Comparison of ENCODE assay signal across 9 cellular contexts in the genomic region with DNA sequence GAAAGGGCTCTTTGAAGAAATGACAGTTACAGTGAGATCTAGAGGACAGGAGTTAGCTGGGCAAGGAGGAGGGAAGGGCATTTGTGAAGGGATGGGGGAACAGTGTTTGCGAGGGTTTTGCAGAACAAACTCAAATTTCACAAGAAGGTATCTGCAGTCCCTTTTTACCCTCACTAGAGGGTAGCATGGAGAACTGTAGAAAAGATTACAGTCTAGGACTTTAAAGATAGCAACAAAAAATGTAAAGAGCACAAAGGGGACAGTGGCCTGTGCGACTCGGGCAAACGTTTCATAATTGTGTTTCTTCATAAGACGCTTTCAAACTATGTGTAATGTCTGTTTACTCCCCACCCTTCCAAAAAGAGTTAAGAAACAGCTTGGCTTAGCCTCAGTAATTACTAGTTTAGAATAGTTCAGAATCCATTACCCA. TPM values are rescaled to one million over a fixed set of nuclear protein-coding genes. Genes with fewer than 3 reads are reported as not detected.
A peak's percentile ranks its signal among the peaks of the same experiment; 100 is the strongest.
DNase-seq lines count a peak whose midpoint lies in the region; ATAC-seq and TF ChIP-seq lines count a peak whose summit lies in the region.
"Had no signal": no experiment of that assay in that cellular context is flagged by ENCODE, and none has a peak within 500 bp of the region (broad histone marks: within the 10 kb centered on the region; RNA-seq: fewer than 3 reads in every experiment).

No MANE protein-coding gene starts in this region.

- H3K36me3 Mint-ChIP-seq in chondrocyte (ENCODE audit: low read depth), result peaks cover 9% of the 10 kb centered on the region
- H3K36me3 Mint-ChIP-seq in nephron progenitor cell (ENCODE audit: low read depth), result peaks cover 21% of the 10 kb centered on the region

- DNase-seq in heart right ventricle (no peak), Right ventricle myocardium inferior (ENCODE audit: missing footprints) (no peak), NOMO-1 treated with DMSO at 0.1 percent for 48 hours (lab: John Stamatoyannopoulos, UW; ENCODE audit: unreplicated experiment) (peak; percentile 82), chondrocyte (ENCODE audit: low spot score) (no peak), nephron progenitor cell (no peak), OCI-M2 (lab: John Stamatoyannopoulos, UW; ENCODE audit: unreplicated experiment) (no peak)
- no peak for DNase-seq in stimulated activated naive CD8-positive, alpha-beta T cell treated with anti-CD3 and anti-CD28 coated beads, Interleukin-15, Interleukin-2, amounts not matched to agents 100 U/mL and 50 U/mL, for 24 hours
- DNase-seq: activated naive CD8-positive, alpha-beta T cell treated with anti-CD3 and anti-CD28 coated beads, Interleukin-2, amount 10 ng/mL, durations not matched to agents 7 days and 5 days had no signal

- H3K36me3 ChIP-seq in heart right ventricle, result peaks cover 0 to 9% (median 0%) of the 10 kb centered on the region in 9 donors

- H3K4me3 ChIP-seq in heart right ventricle, result no peak overlapping the region

- H3K27ac Mint-ChIP-seq in chondrocyte (ENCODE audit: unreplicated experiment) (no peak overlapping the region), nephron progenitor cell (no peak overlapping the region)
- H3K27ac Mint-ChIP-seq: activated naive CD8-positive, alpha-beta T cell treated with anti-CD3 and anti-CD28 coated beads, Interleukin-2, amount 10 ng/mL, durations not matched to agents 7 days and 5 days had no signal

- peak in 8 of 9 donors; percentile 18 to 67 (median 58) for TF ChIP-seq CTCF in heart right ventricle (IDR thresholded peaks at IDR 0.05)
- peak; percentile 85 for TF ChIP-seq CTCF in chondrocyte (IDR thresholded peaks at IDR 0.05)
- TF ChIP-seq CTCF in nephron progenitor cell (IDR thresholded peaks at IDR 0.05), result peak; percentile 44

- no peaks in the 10 kb centered on the region for H3K27me3 Mint-ChIP-seq in chondrocyte (ENCODE audit: low read depth)
- peaks cover 4% of the 10 kb centered on the region for H3K27me3 Mint-ChIP-seq in nephron progenitor cell (ENCODE audit: low read depth, poor library complexity)
- H3K27me3 Mint-ChIP-seq: activated naive CD8-positive, alpha-beta T cell treated with anti-CD3 and anti-CD28 coated beads, Interleukin-2, amount 10 ng/mL, durations not matched to agents 7 days and 5 days had no signal

- no peaks in the 10 kb centered on the region for H3K27me3 ChIP-seq in heart right ventricle

- ATAC-seq in heart right ventricle (peak in 1 of 8 donors; percentile 27), Right ventricle myocardium inferior (no peak), GM21786 (IDR thresholded peaks at IDR 0.05; ENCODE audit: unreplicated experiment) (no peak)
- ATAC-seq in stimulated activated naive CD8-positive, alpha-beta T cell treated with anti-CD3 and anti-CD28 coated beads, Interleukin-15, Interleukin-2, amounts not matched to agents 100 U/mL and 50 U/mL, for 24 hours, result no peak

- H3K4me3 Mint-ChIP-seq in chondrocyte (ENCODE audit: unreplicated experiment) (no peak overlapping the region), nephron progenitor cell (no peak overlapping the region)
- H3K4me3 Mint-ChIP-seq: activated naive CD8-positive, alpha-beta T cell treated with anti-CD3 and anti-CD28 coated beads, Interleukin-2, amount 10 ng/mL, durations not matched to agents 7 days and 5 days had no signal

- H3K4me1 ChIP-seq in heart right ventricle, result peaks cover 0 to 46% (median 36%) of the 10 kb centered on the region in 9 donors

- no peaks in the 10 kb centered on the region for H3K9me3 ChIP-seq in heart right ventricle

- intact Hi-C loops in heart right ventricle (cut with DNase I) (loop anchor here in 6 of 10 donors (5.0 to 10.0 kb wide), 4 partner anchors 132 to 318 kb away; partner anchors contain the start of genes PLAGL2 (in 2 of the 6) and POFUT1 (in 2 of the 6)), Right ventricle myocardium inferior (cut with DNase I) (loop anchor here (5.0 kb wide), 1 partner anchor 145 kb away; no protein-coding TSS in a partner anchor)

- H3K9me3 Mint-ChIP-seq in chondrocyte (ENCODE audit: low read depth) (no peaks in the 10 kb centered on the region), nephron progenitor cell (no peaks in the 10 kb centered on the region)
- H3K9me3 Mint-ChIP-seq: activated naive CD8-positive, alpha-beta T cell treated with anti-CD3 and anti-CD28 coated beads, Interleukin-2, amount 10 ng/mL, durations not matched to agents 7 days and 5 days had no signal

- WGBS in heart right ventricle, 2 donors, result 28 to 37% methylated on average over 5 of the region's 5 CpGs

- H3K4me1 Mint-ChIP-seq in chondrocyte (ENCODE audit: low read depth), result peaks cover 24% of the 10 kb centered on the region
- H3K4me1 Mint-ChIP-seq in nephron progenitor cell, result peaks cover 19% of the 10 kb centered on the region

- no peak overlapping the region for H3K27ac ChIP-seq in heart right ventricle

RNA-seq across cellular contexts. Expression of gene ASXL1, which starts 21.2 kb away (rescaled TPM):
- total RNA-seq in heart right ventricle (10 to 100 TPM; 23.1 to 39.4 (median 29.4) TPM), Right ventricle myocardium inferior (23.1 TPM), chondrocyte (59.9 to 92.6 TPM (median 78.9 TPM) in 3 replicates)
- 10 to 100 TPM; 10.0 to 27.1 TPM for polyA plus RNA-seq in heart right ventricle

RNA-seq across cellular contexts. Expression of gene KIF3B, which starts 59.5 kb away (rescaled TPM):
- total RNA-seq in heart right ventricle (10 to 100 TPM in 9 of 10 donors, 1 to 10 TPM in 1; 9.2 to 16.3 (median 11.5) TPM), Right ventricle myocardium inferior (9.6 TPM), chondrocyte (34.2 to 36.1 TPM (median 35.5 TPM) in 3 replicates)
- 1 to 10 TPM; 4.7 to 8.4 TPM for polyA plus RNA-seq in heart right ventricle
